Comparison of ENCODE assay signal across 15 cellular contexts in genomic region chr22:26534874-26535470, GRCh38. TPM values are rescaled to one million over a fixed set of nuclear protein-coding genes. Genes with fewer than 3 reads are reported as not detected.
DNase-seq lines count a peak whose midpoint lies in the region; ATAC-seq and TF ChIP-seq lines count a peak whose summit lies in the region.
"Had no signal": no experiment of that assay in that cellular context is flagged by ENCODE, and none has a peak within 500 bp of the region (broad histone marks: within the 10 kb centered on the region; RNA-seq: fewer than 3 reads in every experiment).

No MANE protein-coding gene starts in this region.

- no peak for TF ChIP-seq CTCF in heart right ventricle (IDR thresholded peaks at IDR 0.05)
- no peak for TF ChIP-seq CTCF in esophagus squamous epithelium (IDR thresholded peaks at IDR 0.05)
- TF ChIP-seq CTCF in left lung (IDR thresholded peaks at IDR 0.05): no peak

- H3K4me3 ChIP-seq in heart right ventricle (no peak overlapping the region), esophagus squamous epithelium (peak overlapping the region in 1 of 4 donors; percentile 12), left lung (no peak overlapping the region)
- H3K4me3 ChIP-seq: psoas muscle, vagina had no signal

- H3K36me3 Mint-ChIP-seq in T-helper 17 cell (ENCODE audit: low read depth): peaks cover 12% of the 10 kb centered on the region

- H3K27ac Mint-ChIP-seq in T-helper 17 cell: peak overlapping the region; percentile 21

- ATAC-seq in heart right ventricle (peak in 1 of 8 donors; percentile 29), left ventricle myocardium superior (no peak), T-helper 17 cell (no peak), left lung (no peak), GM21825 (IDR thresholded peaks at IDR 0.05; ENCODE audit: unreplicated experiment) (no peak), HG03342 (IDR thresholded peaks at IDR 0.05; ENCODE audit: unreplicated experiment) (no peak)
- ATAC-seq: psoas muscle had no signal

- peak overlapping the region; percentile 45 for H3K4me3 Mint-ChIP-seq in T-helper 17 cell
- H3K4me3 Mint-ChIP-seq: mesothelial cell of epicardium had no signal

- WGBS in heart right ventricle, 2 donors: 33 to 47% methylated on average over 10 of the region's 10 CpGs
- WGBS in esophagus squamous epithelium, 2 donors: 38 to 45% methylated on average over 10 of the region's 10 CpGs

- no peak for TF ChIP-seq POLR2A in esophagus squamous epithelium (IDR thresholded peaks at IDR 0.05)

- H3K27me3 ChIP-seq in heart right ventricle (no peaks in the 10 kb centered on the region), esophagus squamous epithelium (no peaks in the 10 kb centered on the region), left lung (no peaks in the 10 kb centered on the region)
- H3K27me3 ChIP-seq: vagina had no signal

- H3K36me3 ChIP-seq in heart right ventricle (peaks cover 0 to 90% (median 9%) of the 10 kb centered on the region in 9 donors), esophagus squamous epithelium (peaks cover under 1 to 78% (median 8%) of the 10 kb centered on the region in 3 donors), left lung (peaks cover 0 to 96% of the 10 kb centered on the region in 2 donors)

- no peaks in the 10 kb centered on the region for H3K27me3 Mint-ChIP-seq in T-helper 17 cell

- H3K4me1 ChIP-seq in heart right ventricle (peaks cover 0 to 25% (median 13%) of the 10 kb centered on the region in 9 donors), esophagus squamous epithelium (peaks cover 0 to 44% (median 21%) of the 10 kb centered on the region in 3 donors), left lung (peaks cover 0 to 33% of the 10 kb centered on the region in 2 donors)
- H3K4me1 ChIP-seq: vagina had no signal

- H3K9me3 ChIP-seq in heart right ventricle (no peaks in the 10 kb centered on the region), T-helper 17 cell (ENCODE audit: control insufficient read depth, low read length, poor library complexity, severe bottlenecking) (no peaks in the 10 kb centered on the region), esophagus squamous epithelium (no peaks in the 10 kb centered on the region), left lung (no peaks in the 10 kb centered on the region)
- H3K9me3 ChIP-seq: psoas muscle, vagina had no signal

- H3K27ac ChIP-seq in heart right ventricle (peak overlapping the region in 6 of 10 donors; percentile 2 to 76 (median 18)), esophagus squamous epithelium (peak overlapping the region in 3 of 4 donors; percentile 28 to 71 (median 64)), left lung (peak overlapping the region in 1 of 2 donors; percentile 83)
- H3K27ac ChIP-seq: psoas muscle, vagina had no signal

- intact Hi-C loops in heart right ventricle (cut with DNase I): loop anchor here in 1 of 10 donors (10.0 kb wide), 1 partner anchor 50 kb away; no protein-coding TSS in a partner anchor
- intact Hi-C loops in left ventricle myocardium superior (cut with micrococcal nuclease): no loop called here
- intact Hi-C loops in esophagus squamous epithelium (cut with DNase I): no loop called here
- intact Hi-C loops in left lung (cut with DNase I): no loop called here

- H3K4me1 Mint-ChIP-seq in T-helper 17 cell: peaks cover 12% of the 10 kb centered on the region

- DNase-seq in heart right ventricle: no peak
- no peak for DNase-seq in left ventricle myocardium superior
- no peak for DNase-seq in T-helper 17 cell
- no peak for DNase-seq in esophagus squamous epithelium (lab: John Stamatoyannopoulos, UW)
- no peak for DNase-seq in NCI-H748 treated with DMSO at 0.1 percent for 48 hours (lab: John Stamatoyannopoulos, UW)
- no peak for DNase-seq in left lung
- DNase-seq: activated CD8-positive, alpha-beta memory T cell treated with anti-CD3 and anti-CD28 coated beads, Interleukin-2, amount 50 U/mL, for 4 hours; NCI-H1436 treated with DMSO at 0.1 percent for 48 hours; NCI-H510A treated with DMSO at 0.1 percent for 48 hours; psoas muscle; T1000 had no signal

RNA-seq across cellular contexts. Expression of gene TFIP11, which starts 22.7 kb away (rescaled TPM):
- total RNA-seq in heart right ventricle: 10 to 100 TPM; 18.8 to 25.5 (median 22.8) TPM
- 10 to 100 TPM; 22.4 to 25.0 TPM for polyA plus RNA-seq in heart right ventricle
- 22.3 TPM for total RNA-seq in left ventricle myocardium superior
- total RNA-seq in T-helper 17 cell: 100 to 1,000 TPM in 1 of 2 donors, 10 to 100 TPM in 1; 84.0 to 104 TPM
- total RNA-seq in esophagus squamous epithelium: 10 to 100 TPM; 21.6 to 27.1 (median 25.8) TPM
- 10 to 100 TPM; 32.1 to 39.2 TPM for total RNA-seq in left lung

RNA-seq across cellular contexts. Expression of gene SRRD, which starts 51.3 kb away (rescaled TPM):
- 10 to 100 TPM; 19.5 to 26.3 (median 21.2) TPM for total RNA-seq in heart right ventricle
- polyA plus RNA-seq in heart right ventricle: 10 to 100 TPM; 11.9 to 17.8 TPM
- total RNA-seq in left ventricle myocardium superior: 23.5 TPM
- 10 to 100 TPM; 15.1 to 18.7 TPM for total RNA-seq in T-helper 17 cell
- 10 to 100 TPM; 11.4 to 27.3 (median 13.6) TPM for total RNA-seq in esophagus squamous epithelium
- 10 to 100 TPM; 18.5 to 19.2 TPM for total RNA-seq in left lung

RNA-seq across cellular contexts. Expression of gene HPS4, which starts 51.4 kb away (rescaled TPM):
- 10 to 100 TPM in 3 of 10 donors, 1 to 10 TPM in 7; 6.6 to 12.0 (median 9.0) TPM for total RNA-seq in heart right ventricle
- polyA plus RNA-seq in heart right ventricle: 10 to 100 TPM in 1 of 2 donors, 1 to 10 TPM in 1; 4.6 to 14.3 TPM
- 10.0 TPM for total RNA-seq in left ventricle myocardium superior
- total RNA-seq in T-helper 17 cell: 10 to 100 TPM; 44.1 to 54.6 TPM
- total RNA-seq in esophagus squamous epithelium: 10 to 100 TPM; 21.9 to 28.5 (median 24.5) TPM
- 10 to 100 TPM; 25.4 to 30.1 TPM for total RNA-seq in left lung

RNA-seq across cellular contexts. Expression of gene TPST2, which starts 55.0 kb away (rescaled TPM):
- 10 to 100 TPM; 11.1 to 35.1 (median 19.0) TPM for total RNA-seq in heart right ventricle
- 10 to 100 TPM; 27.8 to 41.5 TPM for polyA plus RNA-seq in heart right ventricle
- 27.1 TPM for total RNA-seq in left ventricle myocardium superior
- total RNA-seq in T-helper 17 cell: 10 to 100 TPM; 18.2 to 40.7 TPM
- 10 to 100 TPM; 27.2 to 40.6 (median 32.5) TPM for total RNA-seq in esophagus squamous epithelium
- 10 to 100 TPM; 51.4 to 69.0 TPM for total RNA-seq in left lung
